22 cellular contexts compared by ENCODE assay signal in genomic region chr10:2475711-2476110, GRCh38.
"Had no signal": no experiment of that assay in that cellular context is flagged by ENCODE, and none has a peak within 500 bp of the region (broad histone marks: within the 10 kb centered on the region; RNA-seq: fewer than 3 reads in every experiment).

No MANE protein-coding gene starts in this region.

- H3K36me3 Mint-ChIP-seq: naive thymus-derived CD4-positive, alpha-beta T cell; neural progenitor cell had no signal

- DNase-seq: activated B cell treated with CpG ODN at 0.5 μM for 24 hours; activated CD4-positive, alpha-beta T cell treated with anti-CD3 and anti-CD28 coated beads, Interleukin-2, amount 50 U/mL, for 1 hour; activated CD8-positive, alpha-beta T cell treated with anti-CD3 and anti-CD28 coated beads for 36 hours; activated gamma-delta T cell treated with Interleukin-2 at 50 U/mL for 16 hours; activated naive CD4-positive, alpha-beta T cell treated with anti-CD3 and anti-CD28 coated beads, Interleukin-2, amount 50 U/mL, for 16 hours; activated T-cell treated with anti-CD3 and anti-CD28 coated beads, Interleukin-2, amount 50 U/mL, for 4 hours; amygdala; dermis blood vessel endothelial cell; effector CD4-positive, alpha-beta T cell; hippocampal formation; left colon; midbrain; naive thymus-derived CD4-positive, alpha-beta T cell; right cardiac atrium; stimulated activated CD4-positive, alpha-beta T cell treated with anti-CD3 and anti-CD28 coated beads, Interleukin-2, amount 100 ng/mL, for 48 hours; stimulated activated naive CD4-positive, alpha-beta T cell treated with Interleukin-2 at 50 U/mL for 16 hours; T-helper 2 cell; testis had no signal

- H3K27me3 ChIP-seq: gastroesophageal sphincter, neural progenitor cell, testis had no signal

- H3K27ac Mint-ChIP-seq: activated B cell treated with CpG ODN at 0.5 μM for 24 hours; activated CD8-positive, alpha-beta T cell treated with anti-CD3 and anti-CD28 coated beads for 36 hours; activated T-helper 17 cell treated with anti-CD3 and anti-CD28 coated beads, Interleukin-2, amount 50 U/mL, for 72 hours; naive thymus-derived CD4-positive, alpha-beta T cell; neural progenitor cell had no signal

- ATAC-seq: activated CD8-positive, alpha-beta T cell treated with anti-CD3 and anti-CD28 coated beads for 36 hours; activated T-cell treated with anti-CD3 and anti-CD28 coated beads, Interleukin-2, amount 50 U/mL, for 4 hours; activated T-helper 17 cell treated with anti-CD3 and anti-CD28 coated beads, Interleukin-2, amount 50 U/mL, for 72 hours; gastroesophageal sphincter; left colon; naive thymus-derived CD4-positive, alpha-beta T cell; right cardiac atrium had no signal

- H3K4me3 Mint-ChIP-seq: activated B cell treated with CpG ODN at 0.5 μM for 24 hours; activated CD8-positive, alpha-beta T cell treated with anti-CD3 and anti-CD28 coated beads for 36 hours; activated T-cell treated with anti-CD3 and anti-CD28 coated beads, Interleukin-2, amount 50 U/mL, for 4 hours; activated T-helper 17 cell treated with anti-CD3 and anti-CD28 coated beads, Interleukin-2, amount 50 U/mL, for 72 hours; central memory CD8-positive, alpha-beta T cell; naive thymus-derived CD4-positive, alpha-beta T cell; neural progenitor cell had no signal

- H3K9me3 ChIP-seq: testis had no signal

- H3K27me3 Mint-ChIP-seq: activated B cell treated with CpG ODN at 0.5 μM for 24 hours; activated CD8-positive, alpha-beta T cell treated with anti-CD3 and anti-CD28 coated beads for 36 hours had no signal

- H3K4me1 Mint-ChIP-seq: activated B cell treated with CpG ODN at 0.5 μM for 24 hours; activated T-helper 17 cell treated with anti-CD3 and anti-CD28 coated beads, Interleukin-2, amount 50 U/mL, for 72 hours; central memory CD8-positive, alpha-beta T cell; naive thymus-derived CD4-positive, alpha-beta T cell had no signal

- H3K4me3 ChIP-seq: gastroesophageal sphincter, neural progenitor cell, testis had no signal

- H3K4me2 ChIP-seq: neural progenitor cell had no signal

- H3K4me1 ChIP-seq: gastroesophageal sphincter, testis had no signal

- H3K36me3 ChIP-seq: gastroesophageal sphincter, neural progenitor cell had no signal

- H3K9ac ChIP-seq: neural progenitor cell had no signal

- H3K27ac ChIP-seq: gastroesophageal sphincter, neural progenitor cell, testis had no signal
